20 cellular contexts compared by ENCODE assay signal in the genomic region with DNA sequence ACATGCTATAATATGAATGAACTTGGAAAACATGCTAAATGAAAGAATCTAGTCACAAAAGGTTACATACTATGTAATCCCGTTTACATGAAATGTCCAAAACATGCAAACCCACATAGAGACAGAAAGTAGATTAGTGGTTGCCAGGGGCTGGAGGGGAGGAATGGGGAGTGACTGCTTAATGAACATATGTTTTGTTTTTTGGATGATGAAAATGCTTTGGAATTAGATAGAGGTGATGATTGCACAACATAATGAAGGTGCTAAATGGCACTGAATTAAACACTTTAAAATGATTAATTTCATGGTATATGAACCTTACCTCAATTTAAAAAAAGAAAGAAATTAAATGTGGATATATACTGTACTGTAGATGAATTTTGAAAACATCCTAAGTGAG. TPM values are rescaled to one million over a fixed set of nuclear protein-coding genes. Genes with fewer than 3 reads are reported as not detected.
DNase-seq lines count a peak whose midpoint lies in the region; ATAC-seq and TF ChIP-seq lines count a peak whose summit lies in the region.
"Had no signal": no experiment of that assay in that cellular context is flagged by ENCODE, and none has a peak within 500 bp of the region (broad histone marks: within the 10 kb centered on the region; RNA-seq: fewer than 3 reads in every experiment).

No MANE protein-coding gene starts in this region.

- no peak overlapping the region for H2AK5ac ChIP-seq in trophoblast cell (ENCODE audit: low read length)

- no peaks in the 10 kb centered on the region for H3K36me3 Mint-ChIP-seq in activated CD8-positive, alpha-beta memory T cell treated with anti-CD3 and anti-CD28 coated beads, Interleukin-2, amount 10 ng/mL, durations not matched to agents 7 days and 5 days
- no peaks in the 10 kb centered on the region for H3K36me3 Mint-ChIP-seq in activated naive CD8-positive, alpha-beta T cell treated with anti-CD3 and anti-CD28 coated beads, Interleukin-2, amount 50 U/mL, for 24 hours (ENCODE audit: low read depth)

- no peak for TF ChIP-seq CTCF in HEK293 (tag by site-specific recombination; IDR thresholded peaks at IDR 0.05)

- H3K27ac Mint-ChIP-seq in activated CD8-positive, alpha-beta memory T cell treated with anti-CD3 and anti-CD28 coated beads, Interleukin-2, amount 10 ng/mL, durations not matched to agents 7 days and 5 days: no peak overlapping the region
- peak overlapping the region; percentile 25 for H3K27ac Mint-ChIP-seq in activated naive CD8-positive, alpha-beta T cell treated with anti-CD3 and anti-CD28 coated beads, Interleukin-2, amount 50 U/mL, for 24 hours

- H3K4me3 Mint-ChIP-seq in activated CD8-positive, alpha-beta memory T cell treated with anti-CD3 and anti-CD28 coated beads, Interleukin-2, amount 10 ng/mL, durations not matched to agents 7 days and 5 days: no peak overlapping the region
- H3K4me3 Mint-ChIP-seq in activated naive CD8-positive, alpha-beta T cell treated with anti-CD3 and anti-CD28 coated beads, Interleukin-2, amount 50 U/mL, for 24 hours: no peak overlapping the region

- DNase-seq in activated CD8-positive, alpha-beta memory T cell treated with anti-CD3 and anti-CD28 coated beads, Interleukin-2, amount 10 ng/mL, durations not matched to agents 7 days and 5 days: peak; percentile 4
- no peak for DNase-seq in activated CD8-positive, alpha-beta memory T cell treated with anti-CD3 and anti-CD28 coated beads, Interleukin-2, amount 50 U/mL, for 4 hours
- no peak for DNase-seq in activated naive CD8-positive, alpha-beta T cell treated with anti-CD3 and anti-CD28 coated beads, Interleukin-2, amount 50 U/mL, for 24 hours
- DNase-seq in trophoblast cell (peak; percentile 82 to 91), UCSD-AML1 (lab: John Stamatoyannopoulos, UW; ENCODE audit: unreplicated experiment) (no peak)
- no peak for DNase-seq in stimulated activated CD4-positive, alpha-beta T cell treated with anti-CD3 and anti-CD28 coated beads, Interleukin-2, amount 100 ng/mL, for 48 hours
- DNase-seq: AML-193, DMS53, GDM1, Karpas-422, NCI-H1105 treated with DMSO at 0.1 percent for 48 hours, NCI-H2029 treated with DMSO at 0.1 percent for 48 hours, NCI-H226, NCI-H510A treated with DMSO at 0.1 percent for 48 hours, NCI-H748 treated with DMSO at 0.1 percent for 48 hours, Peyer's patch, SJCRH30 had no signal

- no peak overlapping the region for H3K27ac ChIP-seq in HEK293 (ENCODE audit: extremely low read depth, low read depth, low read length)
- H3K27ac ChIP-seq in trophoblast cell (ENCODE audit: low read depth, low read length): no peak overlapping the region
- H3K27ac ChIP-seq: C4-2B, Peyer's patch, SJCRH30 had no signal

- no peaks in the 10 kb centered on the region for H3K9me3 Mint-ChIP-seq in activated CD8-positive, alpha-beta memory T cell treated with anti-CD3 and anti-CD28 coated beads, Interleukin-2, amount 10 ng/mL, durations not matched to agents 7 days and 5 days (ENCODE audit: low read depth)
- H3K9me3 Mint-ChIP-seq in activated naive CD8-positive, alpha-beta T cell treated with anti-CD3 and anti-CD28 coated beads, Interleukin-2, amount 50 U/mL, for 24 hours: no peaks in the 10 kb centered on the region

- no peak overlapping the region for H4K8ac ChIP-seq in trophoblast cell (ENCODE audit: low read depth, low read length)

- WGBS in trophoblast cell (ENCODE audit: extremely low coverage, insufficient coverage, insufficient read length): no CpG with 5 or more reads among the region's 1 CpG

- H3K4me2 ChIP-seq in trophoblast cell (ENCODE audit: low read length): no peak overlapping the region

- no peaks in the 10 kb centered on the region for H3K36me3 ChIP-seq in HEK293 (ENCODE audit: control insufficient read depth in 2 of 2, insufficient read depth in 1 of 2, low read length in 2 of 2)
- H3K36me3 ChIP-seq in trophoblast cell (ENCODE audit: control insufficient read depth in 1 of 2, insufficient read depth in 2 of 2, low read length in 2 of 2): no peaks in the 10 kb centered on the region
- H3K36me3 ChIP-seq: Peyer's patch, SJCRH30 had no signal

- H2AFZ ChIP-seq in trophoblast cell (ENCODE audit: insufficient read depth, low read length, poor library complexity): no peak overlapping the region

- no peaks in the 10 kb centered on the region for H3K27me3 ChIP-seq in trophoblast cell (ENCODE audit: insufficient read depth, low read length)
- H3K27me3 ChIP-seq: Peyer's patch, SJCRH30 had no signal

- ATAC-seq in activated CD8-positive, alpha-beta memory T cell treated with anti-CD3 and anti-CD28 coated beads, Interleukin-2, amount 10 ng/mL, durations not matched to agents 7 days and 5 days: no peak
- ATAC-seq in activated naive CD8-positive, alpha-beta T cell treated with anti-CD3 and anti-CD28 coated beads, Interleukin-2, amount 50 U/mL, for 24 hours: no peak
- ATAC-seq: HCT116 had no signal

- H4K91ac ChIP-seq in trophoblast cell (ENCODE audit: low read depth, low read length): no peak overlapping the region

- H3K27me3 Mint-ChIP-seq in activated CD8-positive, alpha-beta memory T cell treated with anti-CD3 and anti-CD28 coated beads, Interleukin-2, amount 10 ng/mL, durations not matched to agents 7 days and 5 days: peaks cover 2% of the 10 kb centered on the region
- H3K27me3 Mint-ChIP-seq in activated naive CD8-positive, alpha-beta T cell treated with anti-CD3 and anti-CD28 coated beads, Interleukin-2, amount 50 U/mL, for 24 hours: no peaks in the 10 kb centered on the region

- H3K79me2 ChIP-seq in trophoblast cell (ENCODE audit: control insufficient read depth, insufficient read depth, low read length, poor library complexity): no peaks in the 10 kb centered on the region

- H2BK120ac ChIP-seq in trophoblast cell (ENCODE audit: insufficient read depth, low read length, poor library complexity): no peak overlapping the region

- H2BK12ac ChIP-seq in trophoblast cell (ENCODE audit: low read length): no peak overlapping the region

- H3K23ac ChIP-seq in trophoblast cell (ENCODE audit: low read length): no peak overlapping the region

- H3K18ac ChIP-seq in trophoblast cell (ENCODE audit: low read length): no peak overlapping the region

- H4K12ac ChIP-seq in trophoblast cell (ENCODE audit: low read depth, low read length): no peak overlapping the region

- CTCF ChIA-PET in activated CD8-positive, alpha-beta memory T cell treated with anti-CD3 and anti-CD28 coated beads, Interleukin-2, amount 10 ng/mL, durations not matched to agents 7 days and 5 days (lab: Charles Lee): no interaction called here
- CTCF ChIA-PET in HEK293 (lab: Yijun Ruan, JAX): no interaction called here

- H2BK5ac ChIP-seq in trophoblast cell (ENCODE audit: low read depth, low read length, poor library complexity): no peak overlapping the region

- H3K4ac ChIP-seq in trophoblast cell (ENCODE audit: low read depth, low read length): no peak overlapping the region

- peaks cover 13% of the 10 kb centered on the region for H3K4me1 ChIP-seq in HEK293 (ENCODE audit: control insufficient read depth, insufficient read depth, low read length)
- H3K4me1 ChIP-seq in trophoblast cell (ENCODE audit: control insufficient read depth in 1 of 2, insufficient read depth in 2 of 2, low read length in 2 of 2): peaks cover 2 to 5% of the 10 kb centered on the region in 2 experiments
- H3K4me1 ChIP-seq: Peyer's patch had no signal

- no peaks in the 10 kb centered on the region for H3K9me3 ChIP-seq in HEK293 (ENCODE audit: control insufficient read depth, insufficient read depth, low read depth, low read length)
- no peaks in the 10 kb centered on the region for H3K9me3 ChIP-seq in trophoblast cell (ENCODE audit: insufficient read depth, low read depth, low read length)
- H3K9me3 ChIP-seq: Peyer's patch, SJCRH30 had no signal

- H3K4me1 Mint-ChIP-seq in activated CD8-positive, alpha-beta memory T cell treated with anti-CD3 and anti-CD28 coated beads, Interleukin-2, amount 10 ng/mL, durations not matched to agents 7 days and 5 days: peaks cover 39% of the 10 kb centered on the region
- peaks cover 88% of the 10 kb centered on the region for H3K4me1 Mint-ChIP-seq in activated naive CD8-positive, alpha-beta T cell treated with anti-CD3 and anti-CD28 coated beads, Interleukin-2, amount 50 U/mL, for 24 hours

- H3K9ac ChIP-seq in trophoblast cell (ENCODE audit: low read length): no peak overlapping the region

- POLR2A ChIA-PET in HEK293 (lab: Yijun Ruan, JAX): no interaction called here

- H3K4me3 ChIP-seq in HEK293 (ENCODE audit: low read depth, low read length) (no peak overlapping the region), trophoblast cell (ENCODE audit: low read depth, low read length) (no peak overlapping the region)
- H3K4me3 ChIP-seq: Peyer's patch, SJCRH30 had no signal

- no peaks in the 10 kb centered on the region for H3K79me1 ChIP-seq in trophoblast cell (ENCODE audit: low read length)

- no peak overlapping the region for H3K14ac ChIP-seq in trophoblast cell (ENCODE audit: low read length)

TF ChIP-seq in HEK293, 187 proteins besides CTCF, POLR2A, EP300 and RAD21:
- TF ChIP-seq ZNF677 (tag by site-specific recombination; IDR thresholded peaks at IDR 0.05) (no peak), WT1 (tag by site-specific recombination; IDR thresholded peaks at IDR 0.05) (peak; percentile 68), SCRT2 (tag by site-specific recombination; IDR thresholded peaks at IDR 0.05) (no peak)

RNA-seq across cellular contexts. Expression of a gene that starts 17.6 kb away (rescaled TPM):
- total RNA-seq in activated CD8-positive, alpha-beta memory T cell treated with anti-CD3 and anti-CD28 coated beads, Interleukin-2, amount 10 ng/mL, durations not matched to agents 7 days and 5 days: 10 to 100 TPM; 28.5 to 31.7 TPM
- polyA plus RNA-seq in trophoblast cell (2013): 26.2 and 27.0 TPM in 2 replicates

Comparison
In these comparisons a context has a peak if more than half of its experiments do, and no peak if none do; other contexts are left out.
1. DNase-seq: peak in activated CD8-positive, alpha-beta memory T cell treated with anti-CD3 and anti-CD28 coated beads, Interleukin-2, amount 10 ng/mL, durations not matched to agents 7 days and 5 days (single experiment) and trophoblast cell (2 of 2); none in activated CD8-positive, alpha-beta memory T cell treated with anti-CD3 and anti-CD28 coated beads, Interleukin-2, amount 50 U/mL, for 4 hours (single experiment), activated naive CD8-positive, alpha-beta T cell treated with anti-CD3 and anti-CD28 coated beads, Interleukin-2, amount 50 U/mL, for 24 hours (single experiment), UCSD-AML1 (single experiment) and stimulated activated CD4-positive, alpha-beta T cell treated with anti-CD3 and anti-CD28 coated beads, Interleukin-2, amount 100 ng/mL, for 48 hours (0 of 2).